ENCODE assay signal across 12 cellular contexts in genomic region chr7:134834689-134835462, GRCh38. TPM values are rescaled to one million over a fixed set of nuclear protein-coding genes. Genes with fewer than 3 reads are reported as not detected.
DNase-seq lines count a peak whose midpoint lies in the region; ATAC-seq and TF ChIP-seq lines count a peak whose summit lies in the region.
"Had no signal": no experiment of that assay in that cellular context is flagged by ENCODE, and none has a peak within 500 bp of the region (broad histone marks: within the 10 kb centered on the region; RNA-seq: fewer than 3 reads in every experiment).

No MANE protein-coding gene starts in this region.

- no peak overlapping the region for H2BK15ac ChIP-seq in mesendoderm (replicated peaks; ENCODE audit: low read depth)

- POLR2A ChIA-PET in CD4-positive, alpha-beta T cell (lab: Charles Lee), result no interaction called here
- POLR2A ChIA-PET in CD8-positive, alpha-beta memory T cell (lab: Charles Lee), result no interaction called here

- in situ Hi-C loops in transverse colon (cut with MboI; ENCODE audit: low pct_ligation_motif_present in 1 of 4, low pct_unique_long_range_greater_than_20kb in 1 of 4, low sequenced_read_pairs in 3 of 4), result no loop called here

- no peaks in the 10 kb centered on the region for H3K36me3 ChIP-seq in mesendoderm (ENCODE audit: control insufficient read depth, insufficient read depth, low read length)
- H3K36me3 ChIP-seq in transverse colon, result no peaks in the 10 kb centered on the region
- no peaks in the 10 kb centered on the region for H3K36me3 ChIP-seq in CD8-positive, alpha-beta memory T cell (ENCODE audit: insufficient read depth, low read length)
- H3K36me3 ChIP-seq: Peyer's patch, WERI-Rb-1 had no signal

- no peaks in the 10 kb centered on the region for H3K27me3 ChIP-seq in mesendoderm (ENCODE audit: insufficient read depth, low read length, poor library complexity)
- H3K27me3 ChIP-seq in transverse colon, result no peaks in the 10 kb centered on the region
- no peaks in the 10 kb centered on the region for H3K27me3 ChIP-seq in CD4-positive, alpha-beta T cell (ENCODE audit: control insufficient read depth, insufficient read depth, low read length)
- H3K27me3 ChIP-seq in CD8-positive, alpha-beta memory T cell (ENCODE audit: insufficient read depth, low read length, poor library complexity, severe bottlenecking), result no peaks in the 10 kb centered on the region
- H3K27me3 ChIP-seq: Peyer's patch had no signal

- ATAC-seq in SK-N-SH treated with all-trans-retinoic acid at 6 μM for 48 hours (peak; percentile 72), GM21529 (IDR thresholded peaks at IDR 0.05; ENCODE audit: unreplicated experiment) (no peak)
- ATAC-seq in CD4-positive, alpha-beta T cell (ENCODE audit: poor library complexity), result no peak

- H3K79me2 ChIP-seq in mesendoderm (ENCODE audit: control insufficient read depth, insufficient read depth, low read length), result peaks cover 19% of the 10 kb centered on the region

- H3K23ac ChIP-seq in mesendoderm (ENCODE audit: low read length), result no peak overlapping the region

- H2BK5ac ChIP-seq in mesendoderm (ENCODE audit: low read length), result no peak overlapping the region

- H3K27ac ChIP-seq in mesendoderm (ENCODE audit: low read depth, low read length) (no peak overlapping the region), transverse colon (peak overlapping the region; percentile 73 to 85 (median 82))
- no peak overlapping the region for H3K27ac ChIP-seq in CD4-positive, alpha-beta T cell (ENCODE audit: low read depth, low read length)
- H3K27ac ChIP-seq in CD8-positive, alpha-beta memory T cell (ENCODE audit: low read depth, low read length), result no peak overlapping the region
- H3K27ac ChIP-seq: WERI-Rb-1 had no signal

- H3K27me3 Mint-ChIP-seq in CD4-positive, alpha-beta T cell, result no peaks in the 10 kb centered on the region
- H3K27me3 Mint-ChIP-seq in CD8-positive, alpha-beta memory T cell, result peaks cover 0 to 2% of the 10 kb centered on the region in 2 donors

- no peaks in the 10 kb centered on the region for H3K9me3 ChIP-seq in transverse colon
- no peaks in the 10 kb centered on the region for H3K9me3 ChIP-seq in CD4-positive, alpha-beta T cell (ENCODE audit: control insufficient read depth, low read length)
- no peaks in the 10 kb centered on the region for H3K9me3 ChIP-seq in CD8-positive, alpha-beta memory T cell (ENCODE audit: low read length)
- H3K9me3 ChIP-seq: Peyer's patch had no signal

- no peak overlapping the region for H3K56ac ChIP-seq in mesendoderm (ENCODE audit: low read length)

- TF ChIP-seq CTCF in transverse colon (IDR thresholded peaks at IDR 0.05) (no peak), lower leg skin (IDR thresholded peaks at IDR 0.05) (no peak)
- no peak for TF ChIP-seq CTCF in CD4-positive, alpha-beta T cell (IDR thresholded peaks at IDR 0.05)

- no peaks in the 10 kb centered on the region for H3K9me3 Mint-ChIP-seq in CD4-positive, alpha-beta T cell
- no peaks in the 10 kb centered on the region for H3K9me3 Mint-ChIP-seq in CD8-positive, alpha-beta memory T cell
- H3K9me3 Mint-ChIP-seq: activated T-helper 2 cell treated with anti-CD3 and anti-CD28 coated beads, Interferon-gamma antibody, Interleukin-2, Interleukin-4, amounts not matched to agents 10 μg/mL and 5 μg/mL and 100 μg/mL, durations not matched to agents 14 hours and 24 hours and 36 hours had no signal

- no peak overlapping the region for H3K18ac ChIP-seq in mesendoderm (ENCODE audit: low read length)

- no peak for TF ChIP-seq EP300 in transverse colon (IDR thresholded peaks at IDR 0.05; ENCODE audit: low read depth)

- no peaks in the 10 kb centered on the region for H3K4me1 Mint-ChIP-seq in CD4-positive, alpha-beta T cell (ENCODE audit: low read depth)
- no peaks in the 10 kb centered on the region for H3K4me1 Mint-ChIP-seq in CD8-positive, alpha-beta memory T cell

- H3K27ac Mint-ChIP-seq in CD4-positive, alpha-beta T cell, result no peak overlapping the region
- H3K27ac Mint-ChIP-seq in CD8-positive, alpha-beta memory T cell, result no peak overlapping the region
- H3K27ac Mint-ChIP-seq: activated T-helper 2 cell treated with anti-CD3 and anti-CD28 coated beads, Interferon-gamma antibody, Interleukin-2, Interleukin-4, amounts not matched to agents 10 μg/mL and 5 μg/mL and 100 μg/mL, durations not matched to agents 14 hours and 24 hours and 36 hours had no signal

- no peak overlapping the region for H3K9ac ChIP-seq in mesendoderm (ENCODE audit: low read length)

- H3K4ac ChIP-seq in mesendoderm (ENCODE audit: low read depth, low read length), result no peak overlapping the region

- H2BK120ac ChIP-seq in mesendoderm (ENCODE audit: low read depth, low read length), result no peak overlapping the region

- DNase-seq in erythroblast (lab: John Stamatoyannopoulos, UW) (peak; percentile 85 to 96), mesendoderm (peak; percentile 57), transverse colon (no peak), lower leg skin (ENCODE audit: low spot score in 2 of 2) (no peak)
- no peak for DNase-seq in CD4-positive, alpha-beta T cell
- DNase-seq in CD8-positive, alpha-beta memory T cell, result no peak
- DNase-seq: DMS79, Peyer's patch, WERI-Rb-1 had no signal

- H3K4me3 Mint-ChIP-seq in CD4-positive, alpha-beta T cell, result no peak overlapping the region
- H3K4me3 Mint-ChIP-seq in CD8-positive, alpha-beta memory T cell, result no peak overlapping the region

- H4K8ac ChIP-seq in mesendoderm (ENCODE audit: low read depth, low read length), result no peak overlapping the region

- no CpG with 5 or more reads among the region's 3 CpGs for WGBS in mesendoderm (ENCODE audit: extremely low coverage, insufficient coverage, low lambda C conversion rate)
- 38 to 60% methylated on average over 1 to 3 of the region's 3 CpGs for WGBS in transverse colon (ENCODE audit: low coverage in 1 of 2), 2 donors
- 69 to 71% methylated on average over 3 of the region's 3 CpGs for WGBS in lower leg skin, 2 donors

- CTCF ChIA-PET in CD4-positive, alpha-beta T cell (lab: Charles Lee), result no interaction called here
- CTCF ChIA-PET in CD8-positive, alpha-beta memory T cell (lab: Charles Lee), result no interaction called here

- H3K4me1 ChIP-seq in mesendoderm (ENCODE audit: control insufficient read depth, low read depth, low read length) (no peaks in the 10 kb centered on the region), transverse colon (peaks cover 3 to 49% (median 14%) of the 10 kb centered on the region in 4 donors)
- no peaks in the 10 kb centered on the region for H3K4me1 ChIP-seq in CD8-positive, alpha-beta memory T cell (ENCODE audit: insufficient read depth, low read length)
- H3K4me1 ChIP-seq: Peyer's patch had no signal

- H4K5ac ChIP-seq in mesendoderm (ENCODE audit: low read length), result no peak overlapping the region

- peaks cover 2% of the 10 kb centered on the region for H3K79me1 ChIP-seq in mesendoderm (ENCODE audit: low read length)

- H3K4me3 ChIP-seq in mesendoderm (ENCODE audit: low read length) (no peak overlapping the region), transverse colon (no peak overlapping the region), lower leg skin (ENCODE audit: low read depth, poor library complexity, severe bottlenecking) (no peak overlapping the region)
- no peak overlapping the region for H3K4me3 ChIP-seq in CD8-positive, alpha-beta memory T cell (ENCODE audit: low read length)
- H3K4me3 ChIP-seq: Peyer's patch had no signal

- intact Hi-C loops in transverse colon (cut with DNase I; ENCODE audit: low total_unique reads), result loop anchor here (1.0 to 5.0 kb wide), 2 partner anchors 43 to 56 kb away; partner anchors contain the start of gene CALD1
- intact Hi-C loops in CD4-positive, alpha-beta T cell (cut with DNase I, micrococcal nuclease), result no loop called here
- intact Hi-C loops in lower leg skin (cut with DNase I; ENCODE audit: low total_unique reads), result no loop called here

- H2AK5ac ChIP-seq in mesendoderm (ENCODE audit: low read length), result no peak overlapping the region

- H3K4me2 ChIP-seq in mesendoderm (ENCODE audit: low read length), result no peak overlapping the region

- TF ChIP-seq POLR2A in erythroblast (IDR thresholded peaks at IDR 0.05; ENCODE audit: low read length) (no peak), transverse colon (IDR thresholded peaks at IDR 0.05) (no peak), lower leg skin (IDR thresholded peaks at IDR 0.05) (no peak)

- peaks cover 7% of the 10 kb centered on the region for H3K36me3 Mint-ChIP-seq in CD4-positive, alpha-beta T cell (ENCODE audit: low read depth)
- no peaks in the 10 kb centered on the region for H3K36me3 Mint-ChIP-seq in CD8-positive, alpha-beta memory T cell

TF ChIP-seq in SK-N-SH treated with all-trans-retinoic acid at 6 μM for 48 hours, 23 proteins besides CTCF, POLR2A, EP300 and RAD21 (continues in another document):
- no peak for TF ChIP-seq RARB (CRISPR knock-in tag; IDR thresholded peaks at IDR 0.05)
- no peak for TF ChIP-seq OSR1 (CRISPR knock-in tag; IDR thresholded peaks at IDR 0.05)
- peak; percentile 56; the same call in 1 of the 2 replicates for TF ChIP-seq ZFP3 (CRISPR knock-in tag; IDR thresholded peaks at IDR 0.05)
- no peak for TF ChIP-seq PATZ1 (CRISPR knock-in tag; IDR thresholded peaks at IDR 0.05; ENCODE audit: borderline replicate concordance)

RNA-seq across cellular contexts. Expression of gene CALD1, which starts 55.4 kb away (rescaled TPM):
- polyA plus RNA-seq in mesendoderm (2013, experiment 1 of 2), result 379 TPM
- polyA plus RNA-seq in mesendoderm (2013, experiment 2 of 2), result 417 TPM
- total RNA-seq in transverse colon (100 to 1,000 TPM; 162 to 401 (median 226) TPM), lower leg skin (10 to 100 TPM; 30.3 to 95.7 (median 58.0) TPM)
- under 1 TPM in 1 of 2 experiments, not detected in 1; 0.33 TPM for total RNA-seq in CD4-positive, alpha-beta T cell
- 1 to 10 TPM; 3.1 to 3.3 TPM for total RNA-seq in CD8-positive, alpha-beta memory T cell
- not detected for polyA plus RNA-seq in CD8-positive, alpha-beta memory T cell

Comparison
In these comparisons a context has a peak if more than half of its experiments do, and no peak if none do; other contexts are left out.
1. DNase-seq: peak in erythroblast (2 of 2) and mesendoderm (single experiment); none in transverse colon (single experiment), CD4-positive, alpha-beta T cell (0 of 10), lower leg skin (0 of 2) and CD8-positive, alpha-beta memory T cell (0 of 5).
2. H3K27ac ChIP-seq: peak in transverse colon (4 of 4); none in mesendoderm (single experiment), CD4-positive, alpha-beta T cell (single experiment) and CD8-positive, alpha-beta memory T cell (single experiment).
3. RNA of gene CALD1, which starts 55.4 kb away (total RNA-seq): 162 to 401 TPM in transverse colon and 30.3 to 95.7 TPM in lower leg skin; 3.1 to 3.3 TPM in CD8-positive, alpha-beta memory T cell and 0.33 TPM in CD4-positive, alpha-beta T cell; every median in the first group is over 4 times any median in the second.